In genomic region chr11:85784907-85785306, GRCh38 we compare ENCODE assay signal across 26 cellular contexts.
"Had no signal": no experiment of that assay in that cellular context is flagged by ENCODE, and none has a peak within 500 bp of the region (broad histone marks: within the 10 kb centered on the region; RNA-seq: fewer than 3 reads in every experiment).

No MANE protein-coding gene starts in this region.

- H3K27me3 Mint-ChIP-seq: activated CD4-positive, alpha-beta memory T cell treated with anti-CD3 and anti-CD28 coated beads for 36 hours; activated naive CD8-positive, alpha-beta T cell treated with anti-CD3 and anti-CD28 coated beads, Interleukin-2, amount 10 ng/mL, durations not matched to agents 7 days and 5 days; dendritic cell treated with granulocyte-macrophage colony-stimulating factor and Interleukin-4, amounts not matched to agents 40 ng/mL and 50 ng/mL, for 4 days; naive thymus-derived CD8-positive, alpha-beta T cell; stimulated activated naive CD8-positive, alpha-beta T cell treated with anti-CD3 and anti-CD28 coated beads, Interleukin-15, Interleukin-2, amounts not matched to agents 100 ng/mL and 50 ng/mL, for 24 hours had no signal

- H3K4me3 ChIP-seq: heart right ventricle, left ventricle myocardium inferior, ovary, psoas muscle, right atrium auricular region, spleen, tibial nerve had no signal

- H3K27me3 ChIP-seq: heart right ventricle, neutrophil, ovary, right atrium auricular region, spleen, tibial nerve had no signal

- H3K4me3 Mint-ChIP-seq: activated CD4-positive, alpha-beta memory T cell treated with anti-CD3 and anti-CD28 coated beads for 36 hours; activated naive CD4-positive, alpha-beta T cell treated with anti-CD3 and anti-CD28 coated beads for 36 hours; activated naive CD8-positive, alpha-beta T cell treated with anti-CD3 and anti-CD28 coated beads, Interleukin-2, amount 10 ng/mL, durations not matched to agents 7 days and 5 days; activated T-cell treated with anti-CD3 and anti-CD28 coated beads, Interleukin-2, amount 50 U/mL, for 72 hours; dendritic cell treated with granulocyte-macrophage colony-stimulating factor and Interleukin-4, amounts not matched to agents 40 ng/mL and 50 ng/mL, for 4 days; mesothelial cell of epicardium; naive thymus-derived CD8-positive, alpha-beta T cell; stimulated activated naive CD8-positive, alpha-beta T cell treated with anti-CD3 and anti-CD28 coated beads, Interleukin-15, Interleukin-2, amounts not matched to agents 100 ng/mL and 50 ng/mL, for 24 hours; T-helper 2 cell treated with Interferon-gamma antibody and Interleukin-4, amounts not matched to agents 5 μg/mL and 100 μg/mL, for 36 hours had no signal

- H3K27ac Mint-ChIP-seq: activated CD4-positive, alpha-beta memory T cell treated with anti-CD3 and anti-CD28 coated beads for 36 hours; activated naive CD4-positive, alpha-beta T cell treated with anti-CD3 and anti-CD28 coated beads for 36 hours; activated naive CD8-positive, alpha-beta T cell treated with anti-CD3 and anti-CD28 coated beads, Interleukin-2, amount 10 ng/mL, durations not matched to agents 7 days and 5 days; activated T-cell treated with anti-CD3 and anti-CD28 coated beads, Interleukin-2, amount 50 U/mL, for 72 hours; dendritic cell treated with granulocyte-macrophage colony-stimulating factor and Interleukin-4, amounts not matched to agents 40 ng/mL and 50 ng/mL, for 4 days; mesothelial cell of epicardium; stimulated activated naive CD8-positive, alpha-beta T cell treated with anti-CD3 and anti-CD28 coated beads, Interleukin-15, Interleukin-2, amounts not matched to agents 100 ng/mL and 50 ng/mL, for 24 hours; T-helper 2 cell treated with Interferon-gamma antibody and Interleukin-4, amounts not matched to agents 5 μg/mL and 100 μg/mL, for 36 hours had no signal

- H3K4me1 ChIP-seq: left ventricle myocardium inferior, right atrium auricular region had no signal

- H3K27ac ChIP-seq: heart right ventricle, left ventricle myocardium inferior, neutrophil, ovary, psoas muscle, right atrium auricular region, spleen, tibial nerve had no signal

- H3K36me3 ChIP-seq: heart right ventricle, left ventricle myocardium inferior, neutrophil, ovary, right atrium auricular region, spleen, tibial nerve had no signal

- H3K9me3 ChIP-seq: neutrophil, ovary, psoas muscle had no signal

- DNase-seq: activated CD4-positive, alpha-beta memory T cell treated with anti-CD3 and anti-CD28 coated beads for 36 hours; activated CD4-positive, alpha-beta T cell treated with anti-CD3 and anti-CD28 coated beads for 4 hours; activated CD4-positive, CD25-positive, alpha-beta regulatory T cell; activated effector memory CD4-positive, alpha-beta T cell treated with Interleukin-2 at 50 U/mL for 16 hours; activated naive CD4-positive, alpha-beta T cell treated with anti-CD3 and anti-CD28 coated beads for 36 hours; activated naive CD8-positive, alpha-beta T cell treated with anti-CD3 and anti-CD28 coated beads, Interleukin-2, amount 10 ng/mL, durations not matched to agents 7 days and 5 days; activated T-cell treated with anti-CD3 and anti-CD28 coated beads, Interleukin-2, amount 50 U/mL, for 72 hours; amygdala; effector CD4-positive, alpha-beta T cell; foreskin fibroblast; heart right ventricle; kidney glomerular epithelial cell; left ventricle myocardium inferior; naive thymus-derived CD8-positive, alpha-beta T cell; ovary; psoas muscle; spleen; stimulated activated CD4-positive, alpha-beta T cell treated with anti-CD3 and anti-CD28 coated beads, Interleukin-4, amount 100 ng/mL, for 1 hour; substantia nigra had no signal

- ATAC-seq: activated T-cell treated with anti-CD3 and anti-CD28 coated beads, Interleukin-2, amount 50 U/mL, for 72 hours; heart right ventricle; naive thymus-derived CD8-positive, alpha-beta T cell; psoas muscle had no signal
